Comparison of ENCODE assay signal across 32 cellular contexts in genomic region chr10:4803822-4804221, GRCh38. TPM values are rescaled to one million over a fixed set of nuclear protein-coding genes. Genes with fewer than 3 reads are reported as not detected.
"Had no signal": no experiment of that assay in that cellular context is flagged by ENCODE, and none has a peak within 500 bp of the region (broad histone marks: within the 10 kb centered on the region; RNA-seq: fewer than 3 reads in every experiment).

No MANE protein-coding gene starts in this region.

- ATAC-seq: activated CD4-positive, alpha-beta T cell treated with anti-CD3 and anti-CD28 coated beads for 36 hours; activated CD8-positive, alpha-beta memory T cell treated with anti-CD3 and anti-CD28 coated beads, Interleukin-2, amount 10 ng/mL, durations not matched to agents 7 days and 5 days; activated CD8-positive, alpha-beta T cell treated with anti-CD3 and anti-CD28 coated beads, Interleukin-2, amount 10 ng/mL, durations not matched to agents 7 days and 5 days; activated naive CD4-positive, alpha-beta T cell treated with anti-CD3 and anti-CD28 coated beads, Interleukin-2, amount 50 U/mL, for 72 hours; left cardiac atrium; pancreas; upper lobe of right lung had no signal

- H3K4me3 Mint-ChIP-seq: activated B cell treated with CpG ODN at 0.5 μM for 24 hours; activated CD4-positive, alpha-beta T cell treated with anti-CD3 and anti-CD28 coated beads for 36 hours; activated CD8-positive, alpha-beta memory T cell treated with anti-CD3 and anti-CD28 coated beads, Interleukin-2, amount 10 ng/mL, durations not matched to agents 7 days and 5 days; activated CD8-positive, alpha-beta T cell treated with anti-CD3 and anti-CD28 coated beads, Interleukin-2, amount 10 ng/mL, durations not matched to agents 7 days and 5 days; mesothelial cell of epicardium; naive B cell; nephron progenitor cell; T-helper 2 cell treated with Interferon-gamma antibody and Interleukin-4, amounts not matched to agents 5 μg/mL and 100 μg/mL, for 36 hours had no signal

- H3K9me3 ChIP-seq: colonic mucosa, neutrophil, pancreas, prostate gland, sigmoid colon, suprapubic skin, tibial artery, upper lobe of right lung had no signal

- H3K27ac ChIP-seq: cardiac muscle cell, colonic mucosa, neutrophil, pancreas, prostate gland, sigmoid colon, suprapubic skin, tibial artery, upper lobe of right lung had no signal

- H3K27ac Mint-ChIP-seq: activated B cell treated with CpG ODN at 0.5 μM for 24 hours; activated CD4-positive, alpha-beta T cell treated with anti-CD3 and anti-CD28 coated beads for 36 hours; activated CD8-positive, alpha-beta memory T cell treated with anti-CD3 and anti-CD28 coated beads, Interleukin-2, amount 10 ng/mL, durations not matched to agents 7 days and 5 days; activated CD8-positive, alpha-beta T cell treated with anti-CD3 and anti-CD28 coated beads, Interleukin-2, amount 10 ng/mL, durations not matched to agents 7 days and 5 days; activated naive CD4-positive, alpha-beta T cell treated with anti-CD3 and anti-CD28 coated beads, Interleukin-2, amount 50 U/mL, for 72 hours; activated T-helper 2 cell treated with anti-CD3 and anti-CD28 coated beads, Interferon-gamma antibody, Interleukin-2, Interleukin-4, amounts not matched to agents 10 μg/mL and 5 μg/mL and 100 μg/mL, durations not matched to agents 14 hours and 24 hours and 36 hours; mesothelial cell of epicardium; naive B cell; nephron progenitor cell; T-helper 2 cell treated with Interferon-gamma antibody and Interleukin-4, amounts not matched to agents 5 μg/mL and 100 μg/mL, for 36 hours had no signal

- H3K4me1 Mint-ChIP-seq: activated CD4-positive, alpha-beta T cell treated with anti-CD3 and anti-CD28 coated beads for 36 hours; activated CD8-positive, alpha-beta memory T cell treated with anti-CD3 and anti-CD28 coated beads, Interleukin-2, amount 10 ng/mL, durations not matched to agents 7 days and 5 days had no signal

- H3K9me3 Mint-ChIP-seq: activated B cell treated with CpG ODN at 0.5 μM for 24 hours; activated naive CD4-positive, alpha-beta T cell treated with anti-CD3 and anti-CD28 coated beads, Interleukin-2, amount 50 U/mL, for 72 hours; activated T-helper 2 cell treated with anti-CD3 and anti-CD28 coated beads, Interferon-gamma antibody, Interleukin-2, Interleukin-4, amounts not matched to agents 10 μg/mL and 5 μg/mL and 100 μg/mL, durations not matched to agents 14 hours and 24 hours and 36 hours; mesothelial cell of epicardium; T-helper 2 cell treated with Interferon-gamma antibody and Interleukin-4, amounts not matched to agents 5 μg/mL and 100 μg/mL, for 36 hours had no signal

- H3K4me1 ChIP-seq: colonic mucosa, pancreas, prostate gland, sigmoid colon, suprapubic skin, tibial artery, upper lobe of right lung had no signal

- H3K36me3 Mint-ChIP-seq: activated CD8-positive, alpha-beta memory T cell treated with anti-CD3 and anti-CD28 coated beads, Interleukin-2, amount 10 ng/mL, durations not matched to agents 7 days and 5 days; activated naive CD4-positive, alpha-beta T cell treated with anti-CD3 and anti-CD28 coated beads, Interleukin-2, amount 50 U/mL, for 72 hours; mesothelial cell of epicardium; naive B cell had no signal

- FAIRE-seq: endometrium, pancreas had no signal

- H3K4me3 ChIP-seq: cardiac muscle cell, colonic mucosa, pancreas, prostate gland, sigmoid colon, suprapubic skin, tibial artery, upper lobe of right lung had no signal

- H3K27me3 ChIP-seq: cardiac muscle cell, colonic mucosa, neutrophil, pancreas, sigmoid colon, suprapubic skin, tibial artery, upper lobe of right lung had no signal

- DNase-seq: activated B cell treated with CpG ODN at 0.5 μM for 24 hours; activated CD4-positive, alpha-beta T cell treated with anti-CD3 and anti-CD28 coated beads for 36 hours; activated CD8-positive, alpha-beta memory T cell treated with anti-CD3 and anti-CD28 coated beads, Interleukin-2, amount 10 ng/mL, durations not matched to agents 7 days and 5 days; activated CD8-positive, alpha-beta T cell treated with anti-CD3 and anti-CD28 coated beads, Interleukin-2, amount 10 ng/mL, durations not matched to agents 7 days and 5 days; activated naive CD4-positive, alpha-beta T cell; activated T-cell treated with anti-CD3 and anti-CD28 coated beads, Interleukin-2, amount 50 U/mL, for 48 hours; cerebellar nuclear complex; colonic mucosa; effector CD8-positive, alpha-beta T cell; erythroblast; head of caudate nucleus; hippocampal formation; left cardiac atrium; mammary epithelial cell; naive B cell; nephron progenitor cell; pancreas; retina; sigmoid colon; stimulated activated CD4-positive, alpha-beta T cell treated with anti-CD3 and anti-CD28 coated beads, Interleukin-15, amount 100 ng/mL, for 24 hours; stimulated activated naive CD4-positive, alpha-beta T cell; tibial artery; upper lobe of right lung had no signal

- H3K36me3 ChIP-seq: cardiac muscle cell, colonic mucosa, neutrophil, pancreas, prostate gland, sigmoid colon, suprapubic skin, tibial artery, upper lobe of right lung had no signal

RNA-seq across cellular contexts. Expression of gene AKR1E2, which starts 22.2 kb away (rescaled TPM):
- polyA plus RNA-seq: mammary epithelial cell had no signal
